In genomic region chr22:38921801-38922200, GRCh38 we compare ENCODE assay signal across 20 cellular contexts. TPM values are rescaled to one million over a fixed set of nuclear protein-coding genes. Genes with fewer than 3 reads are reported as not detected.
"Had no signal": no experiment of that assay in that cellular context is flagged by ENCODE, and none has a peak within 500 bp of the region (broad histone marks: within the 10 kb centered on the region; RNA-seq: fewer than 3 reads in every experiment).

No MANE protein-coding gene starts in this region.

- H3K4me3 Mint-ChIP-seq: activated T-cell treated with anti-CD3 and anti-CD28 coated beads, Interleukin-2, amount 50 U/mL, for 72 hours; memory B cell; natural killer cell; stimulated activated effector memory CD8-positive, alpha-beta T cell treated with anti-CD3 and anti-CD28 coated beads, Interleukin-12 subunit alpha, Interleukin-12 subunit beta, amount 100 ng/mL, for 72 hours had no signal

- H3K27ac Mint-ChIP-seq: activated T-cell treated with anti-CD3 and anti-CD28 coated beads, Interleukin-2, amount 50 U/mL, for 72 hours; memory B cell; natural killer cell; stimulated activated effector memory CD8-positive, alpha-beta T cell treated with anti-CD3 and anti-CD28 coated beads, Interleukin-12 subunit alpha, Interleukin-12 subunit beta, amount 100 ng/mL, for 72 hours had no signal

- H3K27ac ChIP-seq: ascending aorta, breast epithelium, gastrocnemius medialis, left ventricle myocardium inferior, neutrophil, thoracic aorta, upper lobe of left lung had no signal

- H3K36me3 Mint-ChIP-seq: memory B cell; natural killer cell; stimulated activated effector memory CD8-positive, alpha-beta T cell treated with anti-CD3 and anti-CD28 coated beads, Interleukin-12 subunit alpha, Interleukin-12 subunit beta, amount 100 ng/mL, for 72 hours had no signal

- DNase-seq: activated CD8-positive, alpha-beta memory T cell treated with anti-CD3 and anti-CD28 coated beads for 24 hours; activated effector memory CD4-positive, alpha-beta T cell treated with anti-CD3 and anti-CD28 coated beads, Interleukin-2, amount 50 U/mL, for 16 hours; activated naive CD4-positive, alpha-beta T cell treated with anti-CD3 and anti-CD28 coated beads, Interleukin-2, amount 50 U/mL, for 16 hours; activated T-cell treated with anti-CD3 and anti-CD28 coated beads, Interleukin-2, amount 50 U/mL, for 72 hours; cortex of kidney; erythroblast; gastrocnemius medialis; head of caudate nucleus; natural killer cell; stimulated activated CD4-positive, alpha-beta T cell treated with anti-CD3 and anti-CD28 coated beads, Interleukin-4, amount 100 ng/mL, for 24 hours had no signal

- H3K4me1 Mint-ChIP-seq: memory B cell; natural killer cell; stimulated activated effector memory CD8-positive, alpha-beta T cell treated with anti-CD3 and anti-CD28 coated beads, Interleukin-12 subunit alpha, Interleukin-12 subunit beta, amount 100 ng/mL, for 72 hours had no signal

- H3K9me3 ChIP-seq: ascending aorta, breast epithelium, gastrocnemius medialis, left ventricle myocardium inferior, neutrophil, pancreas, thoracic aorta, upper lobe of left lung had no signal

- H3K9me3 Mint-ChIP-seq: activated T-cell treated with anti-CD3 and anti-CD28 coated beads, Interleukin-2, amount 50 U/mL, for 72 hours; memory B cell; natural killer cell; stimulated activated effector memory CD8-positive, alpha-beta T cell treated with anti-CD3 and anti-CD28 coated beads, Interleukin-12 subunit alpha, Interleukin-12 subunit beta, amount 100 ng/mL, for 72 hours had no signal

- H3K27me3 ChIP-seq: ascending aorta, breast epithelium, gastrocnemius medialis, pancreas, upper lobe of left lung had no signal

- H3K4me3 ChIP-seq: ascending aorta, breast epithelium, gastrocnemius medialis, left ventricle myocardium inferior, pancreas, thoracic aorta, upper lobe of left lung had no signal

- H3K36me3 ChIP-seq: ascending aorta, breast epithelium, gastrocnemius medialis, left ventricle myocardium inferior, neutrophil, pancreas, thoracic aorta, upper lobe of left lung had no signal

RNA-seq across cellular contexts. Expression of gene APOBEC3A, which starts 35.6 kb away (rescaled TPM):
- total RNA-seq: ascending aorta, mucosa of gallbladder had no signal
